In genomic region chr9:100219347-100219746, GRCh38 we compare ENCODE assay signal across 13 cellular contexts.
A peak's percentile ranks its signal among the peaks of the same experiment; 100 is the strongest.
DNase-seq lines count a peak whose midpoint lies in the region; ATAC-seq, FAIRE-seq and TF ChIP-seq lines count a peak whose summit lies in the region.
"Had no signal": no experiment of that assay in that cellular context is flagged by ENCODE, and none has a peak within 500 bp of the region (broad histone marks: within the 10 kb centered on the region; RNA-seq: fewer than 3 reads in every experiment).

No MANE protein-coding gene starts in this region.

- TF ChIP-seq RAD21 in HepG2 (CRISPR knock-in tag; IDR thresholded peaks at IDR 0.05): no peak

- H3K36me3 ChIP-seq in adipocyte (ENCODE audit: control insufficient read depth, insufficient read depth, low read length, severe bottlenecking) (no peaks in the 10 kb centered on the region), HepG2 (replicated peaks in 1 of 2; ENCODE audit: control insufficient read depth in 1 of 2, insufficient read depth in 2 of 2, low read length in 2 of 2) (peaks cover 0 to 6% of the 10 kb centered on the region in 2 experiments; a peak in 2 of 5 replicates), MG63 (no peaks in the 10 kb centered on the region)
- H3K36me3 ChIP-seq: Peyer's patch had no signal

- H3K4me1 ChIP-seq in adipocyte (ENCODE audit: control insufficient read depth, insufficient read depth, low read length) (peaks cover 6% of the 10 kb centered on the region), HepG2 (ENCODE audit: insufficient read depth, low read length) (peaks cover 8% of the 10 kb centered on the region; the same call in 1 of the 2 replicates)
- H3K4me1 ChIP-seq: Peyer's patch had no signal

- CTCF ChIA-PET in HepG2 (lab: Yijun Ruan, JAX; ENCODE audit: low intra/inter-chr PET ratio, low total read pairs): no interaction called here

- H3K9ac ChIP-seq in adipocyte (ENCODE audit: low read length): no peak overlapping the region
- no peak overlapping the region for H3K9ac ChIP-seq in HepG2 (ENCODE audit: insufficient read depth, low read depth, low read length)

- H3K9me3 ChIP-seq in adipocyte (ENCODE audit: control insufficient read depth, low read length) (no peaks in the 10 kb centered on the region), HepG2 (ENCODE audit: low read length) (no peaks in the 10 kb centered on the region), MG63 (no peaks in the 10 kb centered on the region)
- H3K9me3 ChIP-seq: Peyer's patch had no signal

- 93% methylated on average over 1 of the region's 1 CpG for WGBS in HepG2 (ENCODE audit: low lambda C conversion rate)

- no peaks in the 10 kb centered on the region for H3K79me2 ChIP-seq in HepG2 (ENCODE audit: insufficient read depth, low read length)

- TF ChIP-seq POLR2A in HepG2 (IDR thresholded peaks at IDR 0.05; ENCODE audit: insufficient read depth in 1 of 2, low read depth in 2 of 2, low read length in 2 of 2): no peak

- no peak overlapping the region for H2AFZ ChIP-seq in HepG2 (ENCODE audit: low read length)

- no peaks in the 10 kb centered on the region for H3K27me3 ChIP-seq in adipocyte (replicated peaks; ENCODE audit: control insufficient read depth, insufficient read depth, low read length)
- H3K27me3 ChIP-seq in HepG2 (ENCODE audit: control insufficient read depth in 1 of 2, insufficient read depth in 2 of 2, low read length in 2 of 2): no peaks in the 10 kb centered on the region
- no peaks in the 10 kb centered on the region for H3K27me3 ChIP-seq in MG63
- H3K27me3 ChIP-seq: Peyer's patch had no signal

- POLR2A ChIA-PET in HepG2 (lab: Yijun Ruan, JAX): no interaction called here

- peak; percentile 69 for ATAC-seq in GM18861 (IDR thresholded peaks at IDR 0.05; ENCODE audit: unreplicated experiment)
- ATAC-seq in GM21423 (IDR thresholded peaks at IDR 0.05; ENCODE audit: unreplicated experiment): peak; percentile 66
- ATAC-seq in HG03095 (IDR thresholded peaks at IDR 0.05; ENCODE audit: unreplicated experiment): peak; percentile 72
- ATAC-seq in HepG2: no peak
- ATAC-seq: activated T-cell treated with anti-CD3 and anti-CD28 coated beads, Interleukin-2, amount 50 U/mL, for 4 hours had no signal

- DNase-seq in adipocyte (ENCODE audit: low read depth) (peak; percentile 55), NCI-H2107 (lab: John Stamatoyannopoulos, UW) (no peak), HepG2 (ENCODE audit: low spot score) (no peak), MG63 (no peak), GOT3 (lab: John Stamatoyannopoulos, UW) (no peak)
- DNase-seq: activated T-cell treated with anti-CD3 and anti-CD28 coated beads, Interleukin-2, amount 50 U/mL, for 4 hours; COR-L47; mesenchymal stem cell; Peyer's patch; stimulated activated CD4-positive, alpha-beta T cell treated with anti-CD3 and anti-CD28 coated beads, Interleukin-1b, Interleukin-23, amount 100 ng/mL, for 48 hours had no signal

- no peak overlapping the region for H3K4me3 ChIP-seq in adipocyte (ENCODE audit: low read length)
- H3K4me3 ChIP-seq in HepG2 (replicated peaks in 1 of 3; ENCODE audit: insufficient read depth in 1 of 3, low read depth in 2 of 3, low read length in 3 of 3): no peak overlapping the region
- H3K4me3 ChIP-seq in MG63: no peak overlapping the region
- H3K4me3 ChIP-seq: Peyer's patch had no signal

- H3K27ac ChIP-seq in HepG2 (ENCODE audit: extremely low read length, insufficient read depth, low read length): no peak overlapping the region
- H3K27ac ChIP-seq: Peyer's patch had no signal

- TF ChIP-seq CTCF in HepG2 (CRISPR knock-in tag; IDR thresholded peaks at IDR 0.05): no peak

- TF ChIP-seq EP300 in HepG2 (IDR thresholded peaks at IDR 0.05; ENCODE audit: low read depth in 2 of 2, low read length in 2 of 2) (no peak), HepG2 (CRISPR knock-in tag; IDR thresholded peaks at IDR 0.05; ENCODE audit: borderline replicate concordance) (no peak)

- intact Hi-C loops in HepG2 (cut with micrococcal nuclease; ENCODE audit: unreplicated experiment): no loop called here

- no peak for FAIRE-seq in HepG2 (lab: Jason Lieb, UNC)

- BruUV-seq in HepG2 (replicated peaks; lab: Mats Ljungman, UMichigan): no TSS peak

- in situ Hi-C loops in HepG2 (cut with HindIII; ENCODE audit: extremely low pct_ligation_motif_present, low pct_unique_long_range_greater_than_20kb): loop anchor here (10.0 kb wide), 1 partner anchor 195 kb away; no protein-coding TSS in a partner anchor

- no peaks in the 10 kb centered on the region for H4K20me1 ChIP-seq in HepG2 (ENCODE audit: insufficient read depth, low read length)

- H3K4me2 ChIP-seq in HepG2 (ENCODE audit: low read depth, low read length): no peak overlapping the region

TF ChIP-seq in HepG2, 621 proteins besides CTCF, POLR2A, EP300 and RAD21:
- TF ChIP-seq GMEB2 (CRISPR knock-in tag; IDR thresholded peaks at IDR 0.05; ENCODE audit: low read depth) (no peak), NFYB (CRISPR knock-in tag; IDR thresholded peaks at IDR 0.05) (no peak)
- TF ChIP-seq, protein P1, sequence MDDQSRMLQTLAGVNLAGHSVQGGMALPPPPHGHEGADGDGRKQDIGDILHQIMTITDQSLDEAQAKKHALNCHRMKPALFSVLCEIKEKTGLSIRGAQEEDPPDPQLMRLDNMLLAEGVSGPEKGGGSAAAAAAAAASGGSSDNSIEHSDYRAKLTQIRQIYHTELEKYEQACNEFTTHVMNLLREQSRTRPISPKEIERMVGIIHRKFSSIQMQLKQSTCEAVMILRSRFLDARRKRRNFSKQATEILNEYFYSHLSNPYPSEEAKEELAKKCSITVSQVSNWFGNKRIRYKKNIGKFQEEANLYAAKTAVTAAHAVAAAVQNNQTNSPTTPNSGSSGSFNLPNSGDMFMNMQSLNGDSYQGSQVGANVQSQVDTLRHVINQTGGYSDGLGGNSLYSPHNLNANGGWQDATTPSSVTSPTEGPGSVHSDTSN (CRISPR knock-in tag; IDR thresholded peaks at IDR 0.05; ENCODE audit: borderline replicate concordance): no peak
